In genomic region chr1:85573348-85573747, GRCh38 we compare ENCODE assay signal across 26 cellular contexts. TPM values are rescaled to one million over a fixed set of nuclear protein-coding genes. Genes with fewer than 3 reads are reported as not detected.
DNase-seq lines count a peak whose midpoint lies in the region; ATAC-seq and FAIRE-seq lines count a peak whose summit lies in the region.
"Had no signal": no experiment of that assay in that cellular context is flagged by ENCODE, and none has a peak within 500 bp of the region (broad histone marks: within the 10 kb centered on the region; RNA-seq: fewer than 3 reads in every experiment).

No MANE protein-coding gene starts in this region.

- H3K4me1 ChIP-seq in ACC112 (ENCODE audit: control insufficient read depth, insufficient read depth, low read length, unreplicated experiment): peaks cover 67% of the 10 kb centered on the region

- peaks cover 73% of the 10 kb centered on the region for H3K79me2 ChIP-seq in ACC112 (ENCODE audit: control insufficient read depth, insufficient read depth, low read length, unreplicated experiment)

- peak; percentile 69 for DNase-seq in LoVo (ENCODE audit: low spot score)
- DNase-seq in astrocyte of the hippocampus (ENCODE audit: low read depth, low spot score): peak; percentile 59
- DNase-seq in left colon: no peak
- no peak for DNase-seq in HTR-8/SVneo (ENCODE audit: insufficient read length, low spot score)
- DNase-seq in amygdala (lab: John Stamatoyannopoulos, UW): no peak
- no peak for DNase-seq in stimulated activated CD4-positive, alpha-beta T cell treated with anti-CD3 and anti-CD28 coated beads, Interleukin-12 subunit alpha, Interleukin-12 subunit beta, amount 100 ng/mL, for 4 hours
- DNase-seq: activated CD4-positive, alpha-beta T cell treated with anti-CD3 and anti-CD28 coated beads for 4 hours; activated naive CD4-positive, alpha-beta T cell; activated T-cell treated with anti-CD3 and anti-CD28 coated beads, Interleukin-2, amount 50 U/mL, for 4 hours; C1 segment of cervical spinal cord; Calu3; naive thymus-derived CD8-positive, alpha-beta T cell; NCI-H2081 treated with DMSO at 0.1 percent for 48 hours; NCI-H510A; occipital lobe; stimulated activated CD4-positive, alpha-beta T cell treated with anti-CD3 and anti-CD28 coated beads, Interleukin-2, amount 100 ng/mL, for 48 hours had no signal

- peak; percentile 80 for ATAC-seq in left colon
- no peak for ATAC-seq in HG03280 (IDR thresholded peaks at IDR 0.05; ENCODE audit: unreplicated experiment)
- ATAC-seq: activated T-cell treated with anti-CD3 and anti-CD28 coated beads, Interleukin-2, amount 50 U/mL, for 4 hours; HCT116; left lobe of liver; naive thymus-derived CD8-positive, alpha-beta T cell; stimulated activated memory B cell treated with anti-CD40 and anti-IgM and Interleukin-4, amounts not matched to agents 10 μg/mL and 1 μg/mL and 100 μg/mL, for 72 hours had no signal

- intact Hi-C loops in left colon (cut with DNase I, micrococcal nuclease): no loop called here

- no peak for FAIRE-seq in HTR-8/SVneo (lab: Jason Lieb, UNC)
- FAIRE-seq: GM19239 had no signal

- H3K36me3 ChIP-seq in ACC112 (ENCODE audit: insufficient read depth, low read length): no peaks in the 10 kb centered on the region
- H3K36me3 ChIP-seq: cardiac muscle cell, suprapubic skin had no signal

- H3K27me3 ChIP-seq in ACC112 (ENCODE audit: insufficient read depth, low read length): no peaks in the 10 kb centered on the region
- H3K27me3 ChIP-seq: cardiac muscle cell had no signal

- H2AFZ ChIP-seq in ACC112 (ENCODE audit: low read length, unreplicated experiment): no peak overlapping the region

- H3K4me3 ChIP-seq in ACC112 (ENCODE audit: low read depth, low read length): no peak overlapping the region
- H3K4me3 ChIP-seq: cardiac muscle cell, SK-N-MC, suprapubic skin had no signal

- H3K27ac ChIP-seq in ACC112 (ENCODE audit: low read depth, low read length): peak overlapping the region; percentile 5
- H3K27ac ChIP-seq: cardiac muscle cell, SK-N-MC had no signal

RNA-seq across cellular contexts. Expression of gene CCN1, which starts 7.2 kb away (rescaled TPM):
- total RNA-seq in left colon: 10 to 100 TPM; 18.0 to 18.5 TPM
- total RNA-seq: naive thymus-derived CD8-positive, alpha-beta T cell; T-helper 2 cell treated with Interferon-gamma antibody and Interleukin-4, amounts not matched to agents 100 ng/mL and 5 ng/mL, for 36 hours had no signal

Comparison
In these comparisons a context has a peak if more than half of its experiments do, and no peak if none do; other contexts are left out.
1. DNase-seq: peak in LoVo (single experiment) and astrocyte of the hippocampus (single experiment); none in left colon (0 of 2), HTR-8/SVneo (single experiment), amygdala (0 of 56) and stimulated activated CD4-positive, alpha-beta T cell treated with anti-CD3 and anti-CD28 coated beads, Interleukin-12 subunit alpha, Interleukin-12 subunit beta, amount 100 ng/mL, for 4 hours (single experiment).